In genomic region chr9:20604561-20604960, GRCh38 we compare ENCODE assay signal across 8 cellular contexts. TPM values are rescaled to one million over a fixed set of nuclear protein-coding genes. Genes with fewer than 3 reads are reported as not detected.
DNase-seq lines count a peak whose midpoint lies in the region; ATAC-seq lines count a peak whose summit lies in the region.

No MANE protein-coding gene starts in this region.

- H3K27me3 ChIP-seq in MG63, result no peaks in the 10 kb centered on the region

- H3K4me3 ChIP-seq in GM08714 (ENCODE audit: low read length), result peak overlapping the region; percentile 11; the same call in 1 of the 2 replicates
- H3K4me3 ChIP-seq in MG63, result peak overlapping the region; percentile 35

- peak; percentile 81 for ATAC-seq in GM21526 (IDR thresholded peaks at IDR 0.05; ENCODE audit: low FRiP score, unreplicated experiment)
- ATAC-seq in left ventricle myocardium superior, result peak; percentile 43
- no peak for ATAC-seq in HG02571 (IDR thresholded peaks at IDR 0.05; ENCODE audit: unreplicated experiment)

- no peaks in the 10 kb centered on the region for H3K9me3 ChIP-seq in MG63

- intact Hi-C loops in left ventricle myocardium superior (cut with micrococcal nuclease), result loop anchor here (10.0 kb wide), 1 partner anchor 50 kb away; no protein-coding TSS in a partner anchor

- DNase-seq in MG63 (no peak), left ventricle myocardium superior (no peak), COLO668 (lab: John Stamatoyannopoulos, UW; ENCODE audit: unreplicated experiment) (no peak), NCI-H2171 treated with DMSO at 0.1 percent for 48 hours (lab: John Stamatoyannopoulos, UW) (no peak), NCI-H748 (lab: John Stamatoyannopoulos, UW; ENCODE audit: unreplicated experiment) (no peak)

- no peaks in the 10 kb centered on the region for H3K36me3 ChIP-seq in MG63

RNA-seq across cellular contexts. Expression of gene MLLT3, which starts 17.7 kb away (rescaled TPM):
- total RNA-seq in MG63 (2014; rRNA removed; shearing (Covaris generic); ENCODE audit: low replicate concordance), result 50.7 and 69.9 TPM in 2 replicates
- 15.4 TPM for total RNA-seq in left ventricle myocardium superior
